In the genomic region with DNA sequence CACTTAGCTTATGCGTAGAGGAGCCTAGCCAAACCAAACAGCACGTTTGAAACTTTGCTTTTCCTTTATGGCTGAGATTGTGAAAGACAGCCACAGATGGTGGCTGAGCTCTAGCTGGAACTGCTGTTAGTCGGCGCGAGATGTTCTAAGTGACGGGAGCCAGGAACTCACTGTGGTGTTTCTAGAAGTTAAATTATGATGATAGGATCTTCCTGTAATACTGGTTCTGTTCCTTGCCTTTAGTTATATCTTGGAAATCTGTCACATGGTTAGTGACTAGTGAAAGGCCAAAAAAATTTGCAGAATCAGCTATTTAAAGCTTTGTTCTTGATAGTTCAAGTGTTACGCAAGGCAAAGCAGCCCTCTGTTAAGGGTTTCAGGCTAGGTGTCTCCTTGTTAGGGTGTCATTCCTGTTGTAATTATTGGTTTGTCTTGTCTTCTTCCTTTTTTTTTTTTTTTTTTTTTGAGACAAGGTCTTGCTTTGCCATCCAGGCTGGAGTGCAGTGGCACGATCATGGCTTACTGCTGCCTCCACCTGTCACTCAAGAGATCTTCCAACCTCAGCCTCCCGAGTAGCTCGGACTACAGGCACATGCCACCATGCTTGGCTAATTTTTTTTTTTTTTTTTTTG, we compare ENCODE assay signal across 10 cellular contexts. TPM values are rescaled to one million over a fixed set of nuclear protein-coding genes. Genes with fewer than 3 reads are reported as not detected.
A peak's percentile ranks its signal among the peaks of the same experiment; 100 is the strongest.
DNase-seq lines count a peak whose midpoint lies in the region; ATAC-seq, FAIRE-seq and TF ChIP-seq lines count a peak whose summit lies in the region.
"Had no signal": no experiment of that assay in that cellular context is flagged by ENCODE, and none has a peak within 500 bp of the region (broad histone marks: within the 10 kb centered on the region; RNA-seq: fewer than 3 reads in every experiment).

No MANE protein-coding gene starts in this region.

- intact Hi-C loops in endothelial cell of umbilical vein (cut with micrococcal nuclease) = no loop called here
- intact Hi-C loops in CD4-positive, alpha-beta T cell (cut with DNase I, micrococcal nuclease) = no loop called here

- H3K36me3 ChIP-seq in endothelial cell of umbilical vein (ENCODE audit: control insufficient read depth in 2 of 2, extremely low read depth in 1 of 2, insufficient read depth in 2 of 2, low read length in 2 of 2) (no peaks in the 10 kb centered on the region), neural progenitor cell (no peaks in the 10 kb centered on the region)
- H3K36me3 ChIP-seq: neutrophil had no signal

- H3K4me2 ChIP-seq in endothelial cell of umbilical vein (ENCODE audit: insufficient read depth, low read length) (no peak overlapping the region), neural progenitor cell (no peak overlapping the region)

- H4K20me1 ChIP-seq in endothelial cell of umbilical vein (replicated peaks; ENCODE audit: control insufficient read depth, extremely low read depth, insufficient read depth, low read length) (no peaks in the 10 kb centered on the region), neural progenitor cell (ENCODE audit: low read depth) (peaks cover 21% of the 10 kb centered on the region)

- peaks cover 50% of the 10 kb centered on the region for H3K4me1 Mint-ChIP-seq in neural progenitor cell
- no peaks in the 10 kb centered on the region for H3K4me1 Mint-ChIP-seq in CD4-positive, alpha-beta T cell (ENCODE audit: low read depth)

- FAIRE-seq in endothelial cell of umbilical vein (lab: Jason Lieb, UNC) = no peak
- FAIRE-seq: GM12892 had no signal

- TF ChIP-seq POLR2A in endothelial cell of umbilical vein (IDR thresholded peaks at IDR 0.05; ENCODE audit: low read depth, low read length) = no peak

- CTCF ChIA-PET in endothelial cell of umbilical vein (lab: Charles Lee) = no interaction called here
- CTCF ChIA-PET in CD4-positive, alpha-beta T cell (lab: Charles Lee) = interaction anchor here (0.7 kb wide), 3 partner anchors 69 to 1497 kb away, joined by 3 to 4 read pairs (median 3); no protein-coding TSS in a partner anchor

- no peaks in the 10 kb centered on the region for H3K27me3 ChIP-seq in endothelial cell of umbilical vein (ENCODE audit: control insufficient read depth in 2 of 2, insufficient read depth in 2 of 2, low read length in 2 of 2)
- H3K27me3 ChIP-seq in neural progenitor cell = no peaks in the 10 kb centered on the region
- no peaks in the 10 kb centered on the region for H3K27me3 ChIP-seq in CD4-positive, alpha-beta T cell (ENCODE audit: control insufficient read depth, insufficient read depth, low read length)
- H3K27me3 ChIP-seq: neutrophil had no signal

- peak overlapping the region; percentile 47 for H3K27ac Mint-ChIP-seq in neural progenitor cell
- H3K27ac Mint-ChIP-seq in CD4-positive, alpha-beta T cell = no peak overlapping the region

- TF ChIP-seq CTCF in AG10803 (conservative IDR thresholded peaks at IDR 0.05; ENCODE audit: low read length) = no peak
- no peak for TF ChIP-seq CTCF in endothelial cell of umbilical vein (IDR thresholded peaks at IDR 0.05; ENCODE audit: extremely low read depth in 1 of 2, insufficient read depth in 1 of 2, low read depth in 1 of 2, low read length in 2 of 2)
- TF ChIP-seq CTCF in neural progenitor cell (IDR thresholded peaks at IDR 0.05) = no peak
- TF ChIP-seq CTCF in CD4-positive, alpha-beta T cell (IDR thresholded peaks at IDR 0.05) = no peak

- ATAC-seq in CD4-positive, alpha-beta T cell (ENCODE audit: poor library complexity) = no peak
- ATAC-seq in GM19328 (IDR thresholded peaks at IDR 0.05; ENCODE audit: unreplicated experiment) = no peak

- H3K9me3 ChIP-seq in endothelial cell of umbilical vein (replicated peaks; ENCODE audit: control insufficient read depth, insufficient read depth, low read length) = no peaks in the 10 kb centered on the region
- H3K9me3 ChIP-seq in neural progenitor cell (ENCODE audit: low read depth) = no peaks in the 10 kb centered on the region
- H3K9me3 ChIP-seq in CD4-positive, alpha-beta T cell (ENCODE audit: control insufficient read depth, low read length) = no peaks in the 10 kb centered on the region
- H3K9me3 ChIP-seq: neutrophil had no signal

- H3K9me3 Mint-ChIP-seq in neural progenitor cell = no peaks in the 10 kb centered on the region
- H3K9me3 Mint-ChIP-seq in CD4-positive, alpha-beta T cell = no peaks in the 10 kb centered on the region

- H3K4me3 ChIP-seq in AG10803 (ENCODE audit: low read length) (no peak overlapping the region), endothelial cell of umbilical vein (replicated peaks in 1 of 3; ENCODE audit: insufficient read depth in 1 of 3, low read depth in 1 of 3, low read length in 3 of 3) (no peak overlapping the region), neural progenitor cell (no peak overlapping the region)

- dilution Hi-C loops in endothelial cell of umbilical vein (cut with MboI; ENCODE audit: extremely low pct_ligation_motif_present, low sequenced_read_pairs) = no loop called here

- H3K9ac ChIP-seq in endothelial cell of umbilical vein (replicated peaks; ENCODE audit: extremely low read depth, insufficient read depth, low read length) (no peak overlapping the region), neural progenitor cell (no peak overlapping the region)

- POLR2A ChIA-PET in endothelial cell of umbilical vein (lab: Charles Lee) = no interaction called here
- POLR2A ChIA-PET in CD4-positive, alpha-beta T cell (lab: Charles Lee) = no interaction called here

- peak overlapping the region; percentile 50 for H2AFZ ChIP-seq in endothelial cell of umbilical vein (ENCODE audit: low read depth, low read length)
- H2AFZ ChIP-seq in neural progenitor cell (replicated peaks) = no peak overlapping the region

- H3K36me3 Mint-ChIP-seq in neural progenitor cell = peaks cover 2% of the 10 kb centered on the region
- H3K36me3 Mint-ChIP-seq in CD4-positive, alpha-beta T cell (ENCODE audit: low read depth) = no peaks in the 10 kb centered on the region

- H3K4me1 ChIP-seq in endothelial cell of umbilical vein (ENCODE audit: control insufficient read depth, extremely low read depth, insufficient read depth, low read length) (no peaks in the 10 kb centered on the region), neural progenitor cell (peaks cover 15% of the 10 kb centered on the region)

- no peak overlapping the region for H3K27ac ChIP-seq in endothelial cell of umbilical vein (ENCODE audit: insufficient read depth, low read depth, low read length)
- no peak overlapping the region for H3K27ac ChIP-seq in neural progenitor cell
- no peak overlapping the region for H3K27ac ChIP-seq in CD4-positive, alpha-beta T cell (ENCODE audit: low read depth, low read length)
- H3K27ac ChIP-seq: neutrophil had no signal

- H3F3A ChIP-seq in neural progenitor cell (ENCODE audit: low read depth) = no peaks in the 10 kb centered on the region

- DNase-seq in AG10803 (ENCODE audit: low read depth) (peak; percentile 75), NCI-H446 treated with DMSO at 0.1 percent for 48 hours (lab: John Stamatoyannopoulos, UW) (peak; percentile 92), endothelial cell of umbilical vein (ENCODE audit: low read depth, low spot score) (no peak), neural progenitor cell (ENCODE audit: low spot score) (no peak), NCI-H510A (lab: John Stamatoyannopoulos, UW) (no peak), activated T-cell treated with anti-CD3 and anti-CD28 coated beads for 4 hours (no peak)
- DNase-seq in CD4-positive, alpha-beta T cell = no peak

- peaks cover 6% of the 10 kb centered on the region for H3K27me3 Mint-ChIP-seq in neural progenitor cell (ENCODE audit: insufficient read depth, low read depth)
- H3K27me3 Mint-ChIP-seq in CD4-positive, alpha-beta T cell = no peaks in the 10 kb centered on the region

- BruUV-seq in endothelial cell of umbilical vein (replicated peaks; lab: Mats Ljungman, UMichigan) = no TSS peak

- no peaks in the 10 kb centered on the region for H3K9me1 ChIP-seq in endothelial cell of umbilical vein (replicated peaks; ENCODE audit: control insufficient read depth, extremely low read depth, insufficient read depth, low read length)

- no peak overlapping the region for H3K4me3 Mint-ChIP-seq in neural progenitor cell
- H3K4me3 Mint-ChIP-seq in CD4-positive, alpha-beta T cell = no peak overlapping the region

- no peaks in the 10 kb centered on the region for H3K79me2 ChIP-seq in endothelial cell of umbilical vein (ENCODE audit: control insufficient read depth, insufficient read depth, low read length)
- no peaks in the 10 kb centered on the region for H3K79me2 ChIP-seq in neural progenitor cell (ENCODE audit: low read depth)

TF ChIP-seq in endothelial cell of umbilical vein, 7 proteins besides CTCF, POLR2A, EP300 and RAD21:
- TF ChIP-seq EZH2 (IDR thresholded peaks at IDR 0.05; ENCODE audit: borderline replicate concordance, low read depth, low read length, severe bottlenecking) (no peak), GATA2 (IDR thresholded peaks at IDR 0.05; ENCODE audit: insufficient read depth, insufficient read length, low read depth, low read length) (no peak), POLR2AphosphoS5 (IDR thresholded peaks at IDR 0.05; ENCODE audit: insufficient read depth, low read depth, low read length) (no peak), MYC (IDR thresholded peaks at IDR 0.05; ENCODE audit: low read depth, low read length) (no peak), FOS (IDR thresholded peaks at IDR 0.05; ENCODE audit: borderline replicate concordance, insufficient read depth, low read length) (no peak), JUN (IDR thresholded peaks at IDR 0.05; ENCODE audit: borderline replicate concordance, insufficient read depth, insufficient read length, low read depth) (no peak)
- TF ChIP-seq, protein P1, sequence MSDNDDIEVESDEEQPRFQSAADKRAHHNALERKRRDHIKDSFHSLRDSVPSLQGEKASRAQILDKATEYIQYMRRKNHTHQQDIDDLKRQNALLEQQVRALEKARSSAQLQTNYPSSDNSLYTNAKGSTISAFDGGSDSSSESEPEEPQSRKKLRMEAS (IDR thresholded peaks at IDR 0.05; ENCODE audit: insufficient read depth, insufficient read length) = no peak

RNA-seq across cellular contexts. Expression of gene AK4, which starts 22.6 kb away (rescaled TPM):
- 5.6 and 7.0 TPM in 2 replicates for total RNA-seq in endothelial cell of umbilical vein
- polyA plus RNA-seq in endothelial cell of umbilical vein = 1.8 and 2.2 TPM in 2 replicates
- polyA plus RNA-seq in endothelial cell of umbilical vein (2011; cell fraction: cytosol; rRNA removed) = 1.4 and 2.1 TPM in 2 replicates
- polyA plus RNA-seq in endothelial cell of umbilical vein (2011; cell fraction: nucleus; rRNA removed) = 1.1 and 1.2 TPM in 2 replicates
- polyA plus RNA-seq in endothelial cell of umbilical vein (2012) = 6.2 and 7.4 TPM in 2 replicates
- polyA minus RNA-seq in endothelial cell of umbilical vein = 2.5 and 6.5 TPM in 2 replicates
- polyA minus RNA-seq in endothelial cell of umbilical vein (2011; cell fraction: cytosol; rRNA and poly(A)+ RNA removed) = 3.3 TPM
- polyA minus RNA-seq in endothelial cell of umbilical vein (2011; cell fraction: nucleus; rRNA and poly(A)+ RNA removed) = 2.6 and 3.8 TPM in 2 replicates
- total RNA-seq in neural progenitor cell (ENCODE audit: low replicate concordance) = 28.8 and 31.5 TPM in 2 replicates
- under 1 TPM; 0.08 to 0.14 TPM for total RNA-seq in CD4-positive, alpha-beta T cell

Comparison
In these comparisons a context has a peak if more than half of its experiments do, and no peak if none do; other contexts are left out.
1. DNase-seq: peak in AG10803 (single experiment) and NCI-H446 treated with DMSO at 0.1 percent for 48 hours (single experiment); none in endothelial cell of umbilical vein (single experiment), neural progenitor cell (single experiment), NCI-H510A (single experiment), activated T-cell treated with anti-CD3 and anti-CD28 coated beads for 4 hours (single experiment) and CD4-positive, alpha-beta T cell (0 of 10).